In genomic region chr18:3615374-3615773, GRCh38 we compare ENCODE assay signal across 22 cellular contexts.
A peak's percentile ranks its signal among the peaks of the same experiment; 100 is the strongest.
DNase-seq lines count a peak whose midpoint lies in the region; ATAC-seq, FAIRE-seq and TF ChIP-seq lines count a peak whose summit lies in the region.
"Had no signal": no experiment of that assay in that cellular context is flagged by ENCODE, and none has a peak within 500 bp of the region (broad histone marks: within the 10 kb centered on the region; RNA-seq: fewer than 3 reads in every experiment).

No MANE protein-coding gene starts in this region.

- H3K79me2 ChIP-seq in OCI-LY3 (ENCODE audit: low read length) (no peaks in the 10 kb centered on the region), H1 (ENCODE audit: control insufficient read depth in 1 of 2, insufficient read depth in 2 of 2, low read length in 2 of 2) (no peaks in the 10 kb centered on the region)

- H2BK20ac ChIP-seq in H1 (ENCODE audit: low read length): peak overlapping the region; percentile 81; the same call in 1 of the 2 replicates

- H3K4me1 ChIP-seq in OCI-LY3 (ENCODE audit: low read length): peaks cover 12% of the 10 kb centered on the region
- H3K4me1 ChIP-seq in H1 (replicated peaks in 1 of 4; ENCODE audit: control insufficient read depth in 3 of 4, insufficient read depth in 4 of 4, low read length in 3 of 4): peaks cover 0 to 11% (median 3%) of the 10 kb centered on the region in 4 experiments; a peak in 5 of 7 replicates
- H3K4me1 ChIP-seq in ascending aorta: no peaks in the 10 kb centered on the region

- WGBS in H1 (ENCODE audit: extremely low coverage in 1 of 2, insufficient coverage in 1 of 2, insufficient read length in 1 of 2, insufficient replicate concordance in 2 of 2, low coverage in 1 of 2, low lambda C conversion rate in 2 of 2, missing lambda C conversion rate in 1 of 2), 2 experiments: 73% methylated on average over 3 of the region's 3 CpGs; no CpG with 5 or more reads in 1 of the 2 experiments

- no peak overlapping the region for H4K8ac ChIP-seq in H1 (ENCODE audit: extremely low read depth, insufficient read depth, low read length)

- no peak overlapping the region for H2BK120ac ChIP-seq in H1 (replicated peaks; ENCODE audit: low read depth, low read length)

- no peaks in the 10 kb centered on the region for H3K27me3 ChIP-seq in OCI-LY3 (ENCODE audit: low read depth, low read length)
- H3K27me3 ChIP-seq in H1 (replicated peaks in 1 of 4; ENCODE audit: control insufficient read depth in 3 of 4, extremely low read depth in 1 of 4, insufficient read depth in 3 of 4, low read length in 3 of 4): no peaks in the 10 kb centered on the region
- H3K27me3 ChIP-seq in ascending aorta: no peaks in the 10 kb centered on the region

- no peak overlapping the region for H4K91ac ChIP-seq in H1 (replicated peaks; ENCODE audit: insufficient read length, low read length)

- H3K27me3 Mint-ChIP-seq in activated CD4-positive, alpha-beta T cell treated with anti-CD3 and anti-CD28 coated beads, Interleukin-2, amount 10 ng/mL, durations not matched to agents 24 days and 14 days: no peaks in the 10 kb centered on the region
- peaks cover 0 to 2% (median 0%) of the 10 kb centered on the region in 3 donors for H3K27me3 Mint-ChIP-seq in CD14-positive monocyte (ENCODE audit: low read depth in 3 of 3)
- H3K27me3 Mint-ChIP-seq: naive thymus-derived CD4-positive, alpha-beta T cell had no signal

- no peak overlapping the region for H3K14ac ChIP-seq in H1 (ENCODE audit: insufficient read length)

- no peak overlapping the region for H2BK15ac ChIP-seq in H1 (ENCODE audit: low read length)

- POLR2A ChIA-PET in H1 (lab: Charles Lee; ENCODE audit: partially characterized antibody): interaction anchor here (0.8 to 3.0 kb wide), 4 partner anchors 9 to 46 kb away, joined by 4 to 18 read pairs (median 10); no protein-coding TSS in a partner anchor

- no peak overlapping the region for H3K4me3 Mint-ChIP-seq in activated CD4-positive, alpha-beta T cell treated with anti-CD3 and anti-CD28 coated beads, Interleukin-2, amount 10 ng/mL, durations not matched to agents 24 days and 14 days
- H3K4me3 Mint-ChIP-seq in CD14-positive monocyte: no peak overlapping the region
- H3K4me3 Mint-ChIP-seq: HFFc6; naive thymus-derived CD4-positive, alpha-beta T cell had no signal

- H3K4me2 ChIP-seq in OCI-LY3 (ENCODE audit: low read length): peak overlapping the region; percentile 28
- no peak overlapping the region for H3K4me2 ChIP-seq in H1 (ENCODE audit: insufficient read depth in 1 of 2, low read depth in 2 of 2, low read length in 2 of 2)
- H3K4me2 ChIP-seq: smooth muscle cell had no signal

- H3K36me3 Mint-ChIP-seq in activated CD4-positive, alpha-beta T cell treated with anti-CD3 and anti-CD28 coated beads, Interleukin-2, amount 10 ng/mL, durations not matched to agents 24 days and 14 days (ENCODE audit: low read depth): no peaks in the 10 kb centered on the region
- no peaks in the 10 kb centered on the region for H3K36me3 Mint-ChIP-seq in CD14-positive monocyte
- H3K36me3 Mint-ChIP-seq: naive thymus-derived CD4-positive, alpha-beta T cell had no signal

- peak overlapping the region; percentile 56; the same call in 1 of the 2 replicates for H2BK5ac ChIP-seq in H1 (ENCODE audit: low read depth, low read length)

- peaks cover 11% of the 10 kb centered on the region for H3K4me1 Mint-ChIP-seq in activated CD4-positive, alpha-beta T cell treated with anti-CD3 and anti-CD28 coated beads, Interleukin-2, amount 10 ng/mL, durations not matched to agents 24 days and 14 days
- H3K4me1 Mint-ChIP-seq in CD14-positive monocyte: no peaks in the 10 kb centered on the region

- H3K36me3 ChIP-seq in OCI-LY3 (replicated peaks; ENCODE audit: low read depth, low read length) (no peaks in the 10 kb centered on the region), H1 (ENCODE audit: control insufficient read depth in 2 of 4, insufficient read depth in 4 of 4, low read length in 3 of 4) (no peaks in the 10 kb centered on the region), ascending aorta (no peaks in the 10 kb centered on the region)

- H2AFZ ChIP-seq in OCI-LY3 (ENCODE audit: low read depth, low read length): no peak overlapping the region
- H2AFZ ChIP-seq in H1 (ENCODE audit: low read length): no peak overlapping the region

- no peak overlapping the region for H3K4me3 ChIP-seq in OCI-LY3 (ENCODE audit: low read length)
- no peak overlapping the region for H3K4me3 ChIP-seq in H1 (ENCODE audit: extremely low read depth in 1 of 4, insufficient read depth in 2 of 4, low read depth in 3 of 4, low read length in 4 of 4)
- H3K4me3 ChIP-seq in ascending aorta: no peak overlapping the region
- H3K4me3 ChIP-seq: lung, smooth muscle cell had no signal

- DNase-seq in activated CD4-positive, alpha-beta T cell treated with anti-CD3 and anti-CD28 coated beads, Interleukin-2, amount 10 ng/mL, durations not matched to agents 24 days and 14 days: no peak
- DNase-seq in activated CD4-positive, alpha-beta T cell treated with anti-CD3 and anti-CD28 coated beads for 4 hours: no peak
- DNase-seq in H1 (ENCODE audit: low read depth in 1 of 2, low spot score in 2 of 2) (no peak), sciatic nerve (ENCODE audit: low spot score) (peak; percentile 12), CD14-positive monocyte (ENCODE audit: low spot score) (no peak), ascending aorta (ENCODE audit: low spot score in 2 of 2) (no peak)
- DNase-seq: activated naive CD4-positive, alpha-beta T cell; amygdala; cerebellar nuclear complex; HFFc6; naive thymus-derived CD4-positive, alpha-beta T cell; NK-92 treated with Interleukin-12 subunit alpha and Interleukin-12 subunit beta, amount 100 ng/mL, for 24 hours; stimulated activated CD4-positive, alpha-beta T cell treated with anti-CD3 and anti-CD28 coated beads, Interleukin-4, amount 100 ng/mL, for 4 hours; substantia nigra; SW 1271 had no signal

- H3K9me3 Mint-ChIP-seq in activated CD4-positive, alpha-beta T cell treated with anti-CD3 and anti-CD28 coated beads, Interleukin-2, amount 10 ng/mL, durations not matched to agents 24 days and 14 days: no peaks in the 10 kb centered on the region
- peaks cover 0 to 8% (median 5%) of the 10 kb centered on the region in 7 donors for H3K9me3 Mint-ChIP-seq in CD14-positive monocyte
- H3K9me3 Mint-ChIP-seq: HFFc6; naive thymus-derived CD4-positive, alpha-beta T cell had no signal

- no peak overlapping the region for H4K5ac ChIP-seq in H1 (ENCODE audit: insufficient read length, low read depth, low read length)

- no peak for TF ChIP-seq POLR2A in H1 (IDR thresholded peaks at IDR 0.05; ENCODE audit: control extremely low read depth in 1 of 2, low read depth in 2 of 2, low read length in 2 of 2)

- H3K9ac ChIP-seq in OCI-LY3 (ENCODE audit: low read length) (no peak overlapping the region), H1 (replicated peaks in 1 of 4; ENCODE audit: extremely low read depth in 1 of 4, low read depth in 3 of 4, low read length in 3 of 4) (no peak overlapping the region)

- no peak overlapping the region for H3K4ac ChIP-seq in H1 (replicated peaks; ENCODE audit: insufficient read length, low read depth, low read length)

- ATAC-seq in sciatic nerve (no peak), GM18511 (IDR thresholded peaks at IDR 0.05; ENCODE audit: unreplicated experiment) (no peak)
- ATAC-seq: naive thymus-derived CD4-positive, alpha-beta T cell had no signal

- H3K18ac ChIP-seq in H1 (ENCODE audit: extremely low read depth, low read length): peak overlapping the region; percentile 57; the same call in 1 of the 2 replicates

- no peak overlapping the region for H2BK12ac ChIP-seq in H1 (ENCODE audit: low read depth, low read length)

- H3K9me3 ChIP-seq in OCI-LY3 (ENCODE audit: insufficient read depth, low read length) (no peaks in the 10 kb centered on the region), H1 (ENCODE audit: insufficient read depth in 2 of 2, low read depth in 1 of 2, low read length in 1 of 2) (no peaks in the 10 kb centered on the region), ascending aorta (no peaks in the 10 kb centered on the region)

- H3K79me1 ChIP-seq in H1 (ENCODE audit: low read depth, low read length): no peaks in the 10 kb centered on the region

- no peak overlapping the region for H3K27ac ChIP-seq in OCI-LY3 (ENCODE audit: low read length)
- no peak overlapping the region for H3K27ac ChIP-seq in H1 (ENCODE audit: low read depth, low read length)
- no peak overlapping the region for H3K27ac ChIP-seq in ascending aorta
- H3K27ac ChIP-seq: C4-2B, HL-60 had no signal

- intact Hi-C loops in activated CD4-positive, alpha-beta T cell treated with anti-CD3 and anti-CD28 coated beads, Interleukin-2, amount 10 ng/mL, durations not matched to agents 24 days and 14 days (cut with micrococcal nuclease): no loop called here
- intact Hi-C loops in sciatic nerve (cut with DNase I): no loop called here
- intact Hi-C loops in CD14-positive monocyte (cut with micrococcal nuclease): no loop called here
- intact Hi-C loops in ascending aorta (cut with DNase I): no loop called here

- no peak for TF ChIP-seq EP300 in H1 (IDR thresholded peaks at IDR 0.05; ENCODE audit: borderline replicate concordance in 1 of 2, low read depth in 2 of 2, low read length in 2 of 2)

- H3K56ac ChIP-seq in H1 (replicated peaks; ENCODE audit: insufficient read length, low read depth, low read length): no peak overlapping the region

- TF ChIP-seq CTCF in OCI-LY3 (IDR thresholded peaks at IDR 0.05; ENCODE audit: low read depth, low read length) (no peak), H1 (IDR thresholded peaks at IDR 0.05; ENCODE audit: control extremely low read depth in 1 of 3, insufficient read depth in 1 of 3, low read depth in 1 of 3, low read length in 3 of 3) (no peak), CD14-positive monocyte (IDR thresholded peaks at IDR 0.05) (no peak), ascending aorta (IDR thresholded peaks at IDR 0.05) (no peak)

- H2AK5ac ChIP-seq in H1 (ENCODE audit: low read depth, low read length): 0 out of 2 replicates have a peak overlapping the region, but pooled peaks have one; percentile 34

- H3K23ac ChIP-seq in H1 (ENCODE audit: insufficient read length): no peak overlapping the region

- H4K20me1 ChIP-seq in OCI-LY3 (ENCODE audit: insufficient read depth, low read length) (no peaks in the 10 kb centered on the region), H1 (replicated peaks in 1 of 2; ENCODE audit: control insufficient read depth in 1 of 2, insufficient read depth in 2 of 2, low read length in 2 of 2) (no peaks in the 10 kb centered on the region)

- TF ChIP-seq RAD21 in H1 (IDR thresholded peaks at IDR 0.05 in 1 of 2, conservative IDR thresholded peaks at IDR 0.05 in 1 of 2; ENCODE audit: low read depth in 2 of 2, low read length in 2 of 2): no peak

- peak overlapping the region; percentile 5 for H3K27ac Mint-ChIP-seq in activated CD4-positive, alpha-beta T cell treated with anti-CD3 and anti-CD28 coated beads, Interleukin-2, amount 10 ng/mL, durations not matched to agents 24 days and 14 days
- peak overlapping the region in 1 of 7 donors; percentile 41 for H3K27ac Mint-ChIP-seq in CD14-positive monocyte
- H3K27ac Mint-ChIP-seq: HFFc6 had no signal

- H3K23me2 ChIP-seq in H1 (ENCODE audit: low read depth, low read length): no peaks in the 10 kb centered on the region

- CTCF ChIA-PET in H1 (lab: Charles Lee; ENCODE audit: partially characterized antibody): interaction anchor here (1.0 to 1.2 kb wide), 2 partner anchors 16 to 51 kb away, joined by 3 to 7 read pairs; no protein-coding TSS in a partner anchor

- no peak for FAIRE-seq in H1 (lab: Jason Lieb, UNC)
- FAIRE-seq: islet of Langerhans had no signal

TF ChIP-seq in H1, 55 proteins besides CTCF, POLR2A, EP300 and RAD21 (continues in another document):
- no peak for TF ChIP-seq KDM4A (IDR thresholded peaks at IDR 0.05; ENCODE audit: low read depth, low read length, severe bottlenecking)
